In the genomic region with DNA sequence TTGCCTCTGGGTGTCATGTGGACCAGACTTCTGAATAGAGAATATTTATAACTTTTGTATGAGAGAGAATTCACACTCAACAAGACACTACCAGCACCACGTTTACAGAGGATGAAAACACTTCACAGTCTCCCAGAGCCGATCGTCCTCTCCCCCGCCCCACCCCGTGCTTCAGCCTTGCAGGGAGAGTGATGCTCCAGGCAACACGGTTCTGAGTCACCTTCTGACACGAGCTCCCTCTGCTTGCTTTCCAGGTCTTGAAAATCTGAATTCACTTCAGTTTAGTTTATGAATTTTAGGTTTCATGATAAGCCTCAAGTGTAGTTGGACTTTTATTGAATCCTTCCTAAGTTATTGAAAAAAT, we compare ENCODE assay signal across 1 cellular context.
TF ChIP-seq lines count a peak whose summit lies in the region.

No MANE protein-coding gene starts in this region.

TF ChIP-seq in GM23338, 12 proteins besides CTCF, POLR2A, EP300 and RAD21:
- TF ChIP-seq, protein P1, sequence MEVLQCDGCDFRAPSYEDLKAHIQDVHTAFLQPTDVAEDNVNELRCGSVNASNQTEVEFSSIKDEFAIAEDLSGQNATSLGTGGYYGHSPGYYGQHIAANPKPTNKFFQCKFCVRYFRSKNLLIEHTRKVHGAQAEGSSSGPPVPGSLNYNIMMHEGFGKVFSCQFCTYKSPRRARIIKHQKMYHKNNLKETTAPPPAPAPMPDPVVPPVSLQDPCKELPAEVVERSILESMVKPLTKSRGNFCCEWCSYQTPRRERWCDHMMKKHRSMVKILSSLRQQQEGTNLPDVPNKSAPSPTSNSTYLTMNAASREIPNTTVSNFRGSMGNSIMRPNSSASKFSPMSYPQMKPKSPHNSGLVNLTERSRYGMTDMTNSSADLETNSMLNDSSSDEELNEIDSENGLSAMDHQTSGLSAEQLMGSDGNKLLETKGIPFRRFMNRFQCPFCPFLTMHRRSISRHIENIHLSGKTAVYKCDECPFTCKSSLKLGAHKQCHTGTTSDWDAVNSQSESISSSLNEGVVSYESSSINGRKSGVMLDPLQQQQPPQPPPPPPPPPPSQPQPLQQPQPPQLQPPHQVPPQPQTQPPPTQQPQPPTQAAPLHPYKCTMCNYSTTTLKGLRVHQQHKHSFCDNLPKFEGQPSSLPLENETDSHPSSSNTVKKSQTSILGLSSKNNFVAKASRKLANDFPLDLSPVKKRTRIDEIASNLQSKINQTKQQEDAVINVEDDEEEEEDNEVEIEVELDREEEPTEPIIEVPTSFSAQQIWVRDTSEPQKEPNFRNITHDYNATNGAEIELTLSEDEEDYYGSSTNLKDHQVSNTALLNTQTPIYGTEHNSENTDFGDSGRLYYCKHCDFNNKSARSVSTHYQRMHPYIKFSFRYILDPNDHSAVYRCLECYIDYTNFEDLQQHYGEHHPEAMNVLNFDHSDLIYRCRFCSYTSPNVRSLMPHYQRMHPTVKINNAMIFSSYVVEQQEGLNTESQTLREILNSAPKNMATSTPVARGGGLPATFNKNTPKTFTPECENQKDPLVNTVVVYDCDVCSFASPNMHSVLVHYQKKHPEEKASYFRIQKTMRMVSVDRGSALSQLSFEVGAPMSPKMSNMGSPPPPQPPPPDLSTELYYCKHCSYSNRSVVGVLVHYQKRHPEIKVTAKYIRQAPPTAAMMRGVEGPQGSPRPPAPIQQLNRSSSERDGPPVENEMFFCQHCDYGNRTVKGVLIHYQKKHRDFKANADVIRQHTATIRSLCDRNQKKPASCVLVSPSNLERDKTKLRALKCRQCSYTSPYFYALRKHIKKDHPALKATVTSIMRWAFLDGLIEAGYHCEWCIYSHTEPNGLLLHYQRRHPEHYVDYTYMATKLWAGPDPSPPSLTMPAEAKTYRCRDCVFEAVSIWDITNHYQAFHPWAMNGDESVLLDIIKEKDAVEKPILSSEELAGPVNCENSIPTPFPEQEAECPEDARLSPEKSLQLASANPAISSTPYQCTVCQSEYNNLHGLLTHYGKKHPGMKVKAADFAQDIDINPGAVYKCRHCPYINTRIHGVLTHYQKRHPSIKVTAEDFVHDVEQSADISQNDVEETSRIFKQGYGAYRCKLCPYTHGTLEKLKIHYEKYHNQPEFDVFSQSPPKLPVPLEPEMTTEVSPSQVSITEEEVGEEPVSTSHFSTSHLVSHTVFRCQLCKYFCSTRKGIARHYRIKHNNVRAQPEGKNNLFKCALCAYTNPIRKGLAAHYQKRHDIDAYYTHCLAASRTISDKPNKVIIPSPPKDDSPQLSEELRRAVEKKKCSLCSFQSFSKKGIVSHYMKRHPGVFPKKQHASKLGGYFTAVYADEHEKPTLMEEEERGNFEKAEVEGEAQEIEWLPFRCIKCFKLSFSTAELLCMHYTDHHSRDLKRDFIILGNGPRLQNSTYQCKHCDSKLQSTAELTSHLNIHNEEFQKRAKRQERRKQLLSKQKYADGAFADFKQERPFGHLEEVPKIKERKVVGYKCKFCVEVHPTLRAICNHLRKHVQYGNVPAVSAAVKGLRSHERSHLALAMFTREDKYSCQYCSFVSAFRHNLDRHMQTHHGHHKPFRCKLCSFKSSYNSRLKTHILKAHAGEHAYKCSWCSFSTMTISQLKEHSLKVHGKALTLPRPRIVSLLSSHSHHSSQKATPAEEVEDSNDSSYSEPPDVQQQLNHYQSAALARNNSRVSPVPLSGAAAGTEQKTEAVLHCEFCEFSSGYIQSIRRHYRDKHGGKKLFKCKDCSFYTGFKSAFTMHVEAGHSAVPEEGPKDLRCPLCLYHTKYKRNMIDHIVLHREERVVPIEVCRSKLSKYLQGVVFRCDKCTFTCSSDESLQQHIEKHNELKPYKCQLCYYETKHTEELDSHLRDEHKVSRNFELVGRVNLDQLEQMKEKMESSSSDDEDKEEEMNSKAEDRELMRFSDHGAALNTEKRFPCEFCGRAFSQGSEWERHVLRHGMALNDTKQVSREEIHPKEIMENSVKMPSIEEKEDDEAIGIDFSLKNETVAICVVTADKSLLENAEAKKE (CRISPR knock-in tag; IDR thresholded peaks at IDR 0.05) = no peak
- TF ChIP-seq EZH2 (IDR thresholded peaks at IDR 0.05; ENCODE audit: low read depth, unreplicated experiment) (no peak), EZH2phosphoT487 (IDR thresholded peaks at IDR 0.05; ENCODE audit: unreplicated experiment) (no peak), ZNF114 (CRISPR knock-in tag; IDR thresholded peaks at IDR 0.05) (no peak), POLR2AphosphoS5 (IDR thresholded peaks at IDR 0.05; ENCODE audit: low read depth) (no peak), ZNF331 (CRISPR knock-in tag; IDR thresholded peaks at IDR 0.05; ENCODE audit: low read depth) (no peak), NANOG (IDR thresholded peaks at IDR 0.05; ENCODE audit: borderline replicate concordance) (no peak), JUNB (IDR thresholded peaks at IDR 0.05; ENCODE audit: unreplicated experiment) (no peak)
- TF ChIP-seq, protein P2, sequence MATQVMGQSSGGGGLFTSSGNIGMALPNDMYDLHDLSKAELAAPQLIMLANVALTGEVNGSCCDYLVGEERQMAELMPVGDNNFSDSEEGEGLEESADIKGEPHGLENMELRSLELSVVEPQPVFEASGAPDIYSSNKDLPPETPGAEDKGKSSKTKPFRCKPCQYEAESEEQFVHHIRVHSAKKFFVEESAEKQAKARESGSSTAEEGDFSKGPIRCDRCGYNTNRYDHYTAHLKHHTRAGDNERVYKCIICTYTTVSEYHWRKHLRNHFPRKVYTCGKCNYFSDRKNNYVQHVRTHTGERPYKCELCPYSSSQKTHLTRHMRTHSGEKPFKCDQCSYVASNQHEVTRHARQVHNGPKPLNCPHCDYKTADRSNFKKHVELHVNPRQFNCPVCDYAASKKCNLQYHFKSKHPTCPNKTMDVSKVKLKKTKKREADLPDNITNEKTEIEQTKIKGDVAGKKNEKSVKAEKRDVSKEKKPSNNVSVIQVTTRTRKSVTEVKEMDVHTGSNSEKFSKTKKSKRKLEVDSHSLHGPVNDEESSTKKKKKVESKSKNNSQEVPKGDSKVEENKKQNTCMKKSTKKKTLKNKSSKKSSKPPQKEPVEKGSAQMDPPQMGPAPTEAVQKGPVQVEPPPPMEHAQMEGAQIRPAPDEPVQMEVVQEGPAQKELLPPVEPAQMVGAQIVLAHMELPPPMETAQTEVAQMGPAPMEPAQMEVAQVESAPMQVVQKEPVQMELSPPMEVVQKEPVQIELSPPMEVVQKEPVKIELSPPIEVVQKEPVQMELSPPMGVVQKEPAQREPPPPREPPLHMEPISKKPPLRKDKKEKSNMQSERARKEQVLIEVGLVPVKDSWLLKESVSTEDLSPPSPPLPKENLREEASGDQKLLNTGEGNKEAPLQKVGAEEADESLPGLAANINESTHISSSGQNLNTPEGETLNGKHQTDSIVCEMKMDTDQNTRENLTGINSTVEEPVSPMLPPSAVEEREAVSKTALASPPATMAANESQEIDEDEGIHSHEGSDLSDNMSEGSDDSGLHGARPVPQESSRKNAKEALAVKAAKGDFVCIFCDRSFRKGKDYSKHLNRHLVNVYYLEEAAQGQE (IDR thresholded peaks at IDR 0.05; ENCODE audit: unreplicated experiment) = no peak
- TF ChIP-seq, protein P3, sequence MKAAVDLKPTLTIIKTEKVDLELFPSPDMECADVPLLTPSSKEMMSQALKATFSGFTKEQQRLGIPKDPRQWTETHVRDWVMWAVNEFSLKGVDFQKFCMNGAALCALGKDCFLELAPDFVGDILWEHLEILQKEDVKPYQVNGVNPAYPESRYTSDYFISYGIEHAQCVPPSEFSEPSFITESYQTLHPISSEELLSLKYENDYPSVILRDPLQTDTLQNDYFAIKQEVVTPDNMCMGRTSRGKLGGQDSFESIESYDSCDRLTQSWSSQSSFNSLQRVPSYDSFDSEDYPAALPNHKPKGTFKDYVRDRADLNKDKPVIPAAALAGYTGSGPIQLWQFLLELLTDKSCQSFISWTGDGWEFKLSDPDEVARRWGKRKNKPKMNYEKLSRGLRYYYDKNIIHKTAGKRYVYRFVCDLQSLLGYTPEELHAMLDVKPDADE (IDR thresholded peaks at IDR 0.05) = no peak
